8 cellular contexts compared by ENCODE assay signal in genomic region chr1:180156201-180156600, GRCh38. TPM values are rescaled to one million over a fixed set of nuclear protein-coding genes. Genes with fewer than 3 reads are reported as not detected.
A peak's percentile ranks its signal among the peaks of the same experiment; 100 is the strongest.
DNase-seq lines count a peak whose midpoint lies in the region; ATAC-seq and TF ChIP-seq lines count a peak whose summit lies in the region.

No MANE protein-coding gene starts in this region.

- no peak for ATAC-seq in activated T-cell treated with anti-CD3 and anti-CD28 coated beads, Interleukin-2, amount 50 U/mL, for 72 hours (replicated peaks in 1 of 2)
- ATAC-seq in thoracic aorta (ENCODE audit: insufficient number of reproducible peaks, low FRiP score, low read depth) (no peak), HG02798 (IDR thresholded peaks at IDR 0.05; ENCODE audit: poor library complexity, unreplicated experiment) (no peak)

- peak overlapping the region; percentile 95 to 98 for H3K4me3 Mint-ChIP-seq in activated T-cell treated with anti-CD3 and anti-CD28 coated beads, Interleukin-2, amount 50 U/mL, for 72 hours

- H3K36me3 ChIP-seq in thoracic aorta = no peaks in the 10 kb centered on the region

- H3K4me3 ChIP-seq in WI38 (ENCODE audit: low read depth, low read length) = peak overlapping the region; percentile 97
- H3K4me3 ChIP-seq in thoracic aorta = peak overlapping the region; percentile 83

- TF ChIP-seq CTCF in WI38 (IDR thresholded peaks at IDR 0.05; ENCODE audit: low read depth, low read length) = no peak
- TF ChIP-seq CTCF in thoracic aorta (IDR thresholded peaks at IDR 0.05) = no peak

- no peak for DNase-seq in activated T-cell treated with anti-CD3 and anti-CD28 coated beads, Interleukin-2, amount 50 U/mL, for 72 hours
- DNase-seq in activated T-cell treated with anti-CD3 and anti-CD28 coated beads, Interleukin-2, amount 50 U/mL, for 48 hours = no peak
- DNase-seq in islet precursor cell (peak; percentile 7), thoracic aorta (ENCODE audit: low spot score) (no peak), NCI-H1105 (lab: John Stamatoyannopoulos, UW) (no peak), NCI-H1092 treated with DMSO at 0.1 percent for 48 hours (lab: John Stamatoyannopoulos, UW) (no peak)

- peaks cover 18 to 36% of the 10 kb centered on the region in 2 donors for H3K4me1 ChIP-seq in thoracic aorta (ENCODE audit: control insufficient read depth in 1 of 2, low read depth in 2 of 2)

- no peaks in the 10 kb centered on the region for H3K9me3 ChIP-seq in thoracic aorta

- peaks cover 36% of the 10 kb centered on the region for H3K4me1 Mint-ChIP-seq in activated T-cell treated with anti-CD3 and anti-CD28 coated beads, Interleukin-2, amount 50 U/mL, for 72 hours (ENCODE audit: low read depth)

- H3K27ac ChIP-seq in thoracic aorta = no peak overlapping the region

- H3K36me3 Mint-ChIP-seq in activated T-cell treated with anti-CD3 and anti-CD28 coated beads, Interleukin-2, amount 50 U/mL, for 72 hours (ENCODE audit: insufficient read depth in 2 of 2) = peaks cover 3 to 6% of the 10 kb centered on the region in 2 donors

- no peak overlapping the region for H3K27ac Mint-ChIP-seq in activated T-cell treated with anti-CD3 and anti-CD28 coated beads, Interleukin-2, amount 50 U/mL, for 72 hours

- H3K27me3 Mint-ChIP-seq in activated T-cell treated with anti-CD3 and anti-CD28 coated beads, Interleukin-2, amount 50 U/mL, for 72 hours (ENCODE audit: low read depth) = no peaks in the 10 kb centered on the region

- no peaks in the 10 kb centered on the region for H3K27me3 ChIP-seq in thoracic aorta (replicated peaks; ENCODE audit: insufficient read depth)

- H3K9me3 Mint-ChIP-seq in activated T-cell treated with anti-CD3 and anti-CD28 coated beads, Interleukin-2, amount 50 U/mL, for 72 hours = no peaks in the 10 kb centered on the region

RNA-seq across cellular contexts. Expression of gene QSOX1, which starts 1.5 kb away (rescaled TPM):
- total RNA-seq in activated T-cell treated with anti-CD3 and anti-CD28 coated beads, Interleukin-2, amount 50 U/mL, for 72 hours = 10 to 100 TPM; 35.9 to 44.9 TPM
- 100 to 1,000 TPM in 1 of 2 donors, 10 to 100 TPM in 1; 82.4 to 168 TPM for total RNA-seq in thoracic aorta
